Comparison of ENCODE assay signal across 24 cellular contexts in the genomic region with DNA sequence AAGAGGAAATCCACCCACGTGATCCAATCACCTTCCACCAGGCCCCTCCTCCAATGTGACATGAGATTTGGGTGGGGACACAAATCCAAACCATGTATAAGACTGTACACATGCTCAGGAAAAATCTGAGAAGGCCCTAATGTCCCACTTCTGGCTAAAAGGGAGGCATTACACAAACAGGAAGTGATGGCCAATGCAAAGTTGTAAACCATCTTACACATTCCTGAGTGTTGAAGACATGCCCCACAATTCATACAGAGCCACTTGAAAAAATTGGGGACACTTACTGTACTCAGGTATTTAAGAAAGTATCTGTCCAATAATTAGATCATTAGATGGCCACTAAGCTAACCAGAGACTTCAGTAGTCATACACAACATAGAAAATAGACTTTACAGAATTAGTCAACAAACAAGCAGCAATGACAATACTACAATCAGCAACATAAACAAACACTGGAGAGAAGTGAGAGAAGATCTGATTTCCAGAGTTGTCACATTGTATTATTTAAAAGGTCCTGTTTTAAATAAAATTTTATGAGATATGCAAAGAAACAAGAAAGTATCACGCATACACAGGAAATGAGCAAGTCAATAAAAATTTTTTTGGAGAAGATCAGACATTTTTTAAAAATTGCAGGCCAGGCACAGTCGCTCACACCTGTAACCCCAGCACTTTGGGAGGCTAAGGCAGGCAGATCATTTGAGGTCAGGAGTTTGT.
DNase-seq lines count a peak whose midpoint lies in the region; ATAC-seq and TF ChIP-seq lines count a peak whose summit lies in the region.
"Had no signal": no experiment of that assay in that cellular context is flagged by ENCODE, and none has a peak within 500 bp of the region (broad histone marks: within the 10 kb centered on the region; RNA-seq: fewer than 3 reads in every experiment).

No MANE protein-coding gene starts in this region.

- H3K4me1 ChIP-seq in mammary epithelial cell (ENCODE audit: insufficient read depth, low read length) = no peaks in the 10 kb centered on the region
- no peaks in the 10 kb centered on the region for H3K4me1 ChIP-seq in IMR-90 (ENCODE audit: control insufficient read depth, insufficient read depth, low read length)
- H3K4me1 ChIP-seq in psoas muscle = no peaks in the 10 kb centered on the region

- H3K27ac Mint-ChIP-seq in MCF 10A (ENCODE audit: low read depth, unreplicated experiment) = peak overlapping the region; percentile 51
- H3K27ac Mint-ChIP-seq: CD14-positive monocyte, GM23338 had no signal

- H4K5ac ChIP-seq in IMR-90 (ENCODE audit: low read depth, low read length) = no peak overlapping the region

- no peaks in the 10 kb centered on the region for H4K20me1 ChIP-seq in mammary epithelial cell (ENCODE audit: insufficient read depth, low read length)
- no peaks in the 10 kb centered on the region for H4K20me1 ChIP-seq in IMR-90 (ENCODE audit: insufficient read depth, low read length)

- H2AK5ac ChIP-seq in IMR-90 (ENCODE audit: low read depth, low read length) = no peak overlapping the region

- no peak overlapping the region for H3K14ac ChIP-seq in IMR-90 (replicated peaks; ENCODE audit: low read depth, low read length)

- H2BK15ac ChIP-seq in IMR-90 (ENCODE audit: low read depth, low read length) = no peak overlapping the region

- intact Hi-C loops in MCF 10A (cut with micrococcal nuclease) (no loop called here), mammary epithelial cell (cut with micrococcal nuclease) (no loop called here), IMR-90 (cut with micrococcal nuclease) (no loop called here), psoas muscle (cut with DNase I) (no loop called here)

- dilution Hi-C loops in mammary epithelial cell (cut with HindIII; ENCODE audit: low sequenced_read_pairs) = no loop called here
- dilution Hi-C loops in IMR-90 (cut with HindIII; ENCODE audit: low sequenced_read_pairs, unreplicated experiment) = no loop called here

- no peak overlapping the region for H4K91ac ChIP-seq in IMR-90 (ENCODE audit: insufficient read depth, low read depth, low read length)

- H3K9me1 ChIP-seq in IMR-90 (ENCODE audit: insufficient read depth, low read length) = no peaks in the 10 kb centered on the region

- H3K36me3 Mint-ChIP-seq in MCF 10A (ENCODE audit: insufficient read depth, unreplicated experiment) = no peaks in the 10 kb centered on the region
- H3K36me3 Mint-ChIP-seq: CD14-positive monocyte had no signal

- no peaks in the 10 kb centered on the region for H3K27me3 Mint-ChIP-seq in MCF 10A (ENCODE audit: insufficient read depth, unreplicated experiment)

- H2AFZ ChIP-seq in mammary epithelial cell (ENCODE audit: low read depth, low read length) = no peak overlapping the region
- H2AFZ ChIP-seq in IMR-90 (replicated peaks; ENCODE audit: low read length, poor library complexity) = no peak overlapping the region
- H2AFZ ChIP-seq: GM23338 had no signal

- H3K4me2 ChIP-seq in mammary epithelial cell (ENCODE audit: insufficient read depth, low read depth, low read length) (no peak overlapping the region), IMR-90 (ENCODE audit: low read depth, low read length) (no peak overlapping the region)
- H3K4me2 ChIP-seq: GM23338 had no signal

- no peak overlapping the region for H4K8ac ChIP-seq in IMR-90 (ENCODE audit: low read depth in 2 of 2, low read length in 2 of 2)

- no peak overlapping the region for H2BK120ac ChIP-seq in IMR-90 (ENCODE audit: low read depth, low read length)

- H2AK9ac ChIP-seq in IMR-90 (replicated peaks; ENCODE audit: low read depth, low read length, poor library complexity) = no peak overlapping the region

- H3K9me3 ChIP-seq in mammary epithelial cell (replicated peaks; ENCODE audit: insufficient read depth, low read length) (no peaks in the 10 kb centered on the region), IMR-90 (ENCODE audit: control insufficient read depth, insufficient read depth, low read length) (no peaks in the 10 kb centered on the region; the same call in 1 of the 2 replicates), psoas muscle (peaks cover 14% of the 10 kb centered on the region)

- H3K79me1 ChIP-seq in IMR-90 (ENCODE audit: low read depth in 1 of 2, low read length in 2 of 2) = no peaks in the 10 kb centered on the region

- in situ Hi-C loops in mammary epithelial cell (cut with MboI; ENCODE audit: low sequenced_read_pairs in 2 of 2) (no loop called here), IMR-90 (cut with MboI; ENCODE audit: low sequenced_read_pairs) (no loop called here)

- H3K9ac ChIP-seq in mammary epithelial cell (ENCODE audit: insufficient read depth, low read length) (no peak overlapping the region), IMR-90 (ENCODE audit: low read depth, low read length) (no peak overlapping the region)

- no TSS peak for BruUV-seq in MCF 10A (replicated peaks; lab: Mats Ljungman, UMichigan)
- BruUV-seq in mammary epithelial cell (replicated peaks; lab: Mats Ljungman, UMichigan) = no TSS peak
- BruUV-seq in IMR-90 (replicated peaks; lab: Mats Ljungman, UMichigan) = no TSS peak

- peak overlapping the region; percentile 17 for H2BK5ac ChIP-seq in IMR-90 (ENCODE audit: low read depth, low read length, poor library complexity, severe bottlenecking)

- TF ChIP-seq CTCF in MCF 10A (IDR thresholded peaks at IDR 0.05; ENCODE audit: unreplicated experiment) = no peak
- TF ChIP-seq CTCF in mammary epithelial cell (conservative IDR thresholded peaks at IDR 0.05 in 1 of 2, IDR thresholded peaks at IDR 0.05 in 1 of 2; ENCODE audit: extremely low read depth in 1 of 2, insufficient read depth in 1 of 2, low read depth in 1 of 2, low read length in 2 of 2) = no peak
- no peak for TF ChIP-seq CTCF in IMR-90 (conservative IDR thresholded peaks at IDR 0.05; ENCODE audit: low read depth, low read length)
- no peak for TF ChIP-seq CTCF in choroid plexus epithelial cell (conservative IDR thresholded peaks at IDR 0.05; ENCODE audit: low read depth, low read length)
- TF ChIP-seq CTCF in psoas muscle (IDR thresholded peaks at IDR 0.05) = no peak

- DNase-seq in MCF 10A (ENCODE audit: unreplicated experiment) (no peak), mammary epithelial cell (no peak), IMR-90 (no peak), choroid plexus epithelial cell (ENCODE audit: low read depth) (peak; percentile 20), psoas muscle (no peak), left lobe of liver (ENCODE audit: low spot score) (no peak), RPMI8226 (no peak), H7 (no peak)
- DNase-seq: DMS53, Kasumi-1, MM.1S, NCI-H1048, NCI-H1417 treated with DMSO at 0.1 percent for 48 hours, NCI-H187, NCI-H446, NCI-H526, OCI-M1, SHP77 treated with DMSO at 0.1 percent for 48 hours, SW 1271 had no signal

- H3K36me3 ChIP-seq in mammary epithelial cell (ENCODE audit: insufficient read depth, low read length) (no peaks in the 10 kb centered on the region), IMR-90 (ENCODE audit: control insufficient read depth, insufficient read depth, low read length) (no peaks in the 10 kb centered on the region), psoas muscle (ENCODE audit: insufficient read depth in 1 of 2, low read depth in 1 of 2) (no peaks in the 10 kb centered on the region), H7 (replicated peaks; ENCODE audit: control insufficient read depth, insufficient read depth, low read length) (no peaks in the 10 kb centered on the region)

- no peak overlapping the region for H3K18ac ChIP-seq in IMR-90 (ENCODE audit: low read depth, low read length)

- H3K56ac ChIP-seq in IMR-90 (ENCODE audit: extremely low read depth, insufficient read depth, low read length) = no peak overlapping the region

- no peak for TF ChIP-seq RAD21 in IMR-90 (IDR thresholded peaks at IDR 0.05; ENCODE audit: low read length)

- H3K23ac ChIP-seq in IMR-90 (ENCODE audit: low read depth, low read length) = no peak overlapping the region

- POLR2A ChIA-PET in MCF 10A (lab: Yijun Ruan, JAX) = no interaction called here
- POLR2A ChIA-PET in IMR-90 (lab: Charles Lee; ENCODE audit: unreplicated experiment) = no interaction called here

- H3K4ac ChIP-seq in IMR-90 (ENCODE audit: low read depth, low read length) = no peak overlapping the region

- peaks cover 4% of the 10 kb centered on the region for H3K4me1 Mint-ChIP-seq in MCF 10A (ENCODE audit: insufficient read depth, unreplicated experiment)
- H3K4me1 Mint-ChIP-seq: CD14-positive monocyte, GM23338 had no signal

- no peak for ATAC-seq in IMR-90 (ENCODE audit: low read depth)
- no peak for ATAC-seq in psoas muscle
- ATAC-seq in left lobe of liver = no peak
- ATAC-seq: GM23338, HCT116 had no signal

- H3K9me3 Mint-ChIP-seq in MCF 10A (ENCODE audit: unreplicated experiment) = peaks cover 16% of the 10 kb centered on the region

- no peaks in the 10 kb centered on the region for H3K27me3 ChIP-seq in mammary epithelial cell (ENCODE audit: insufficient read depth, low read length)
- no peaks in the 10 kb centered on the region for H3K27me3 ChIP-seq in IMR-90 (ENCODE audit: control insufficient read depth, insufficient read depth, low read length)
- H3K27me3 ChIP-seq in psoas muscle (ENCODE audit: insufficient read depth in 3 of 3, low read length in 2 of 3) = no peaks in the 10 kb centered on the region
- H3K27me3 ChIP-seq in H7 (ENCODE audit: control insufficient read depth, insufficient read depth, low read length) = no peaks in the 10 kb centered on the region

- 74% methylated on average over 3 of the region's 3 CpGs for WGBS in mammary epithelial cell (ENCODE audit: low coverage, missing lambda C conversion rate)
- WGBS in IMR-90 (ENCODE audit: extremely low coverage in 2 of 2, insufficient read length in 1 of 2), 2 experiments = 100% methylated on average over 1 of the region's 3 CpGs; no CpG with 5 or more reads in 1 of the 2 experiments
- WGBS in psoas muscle, 3 donors = 74 to 84% (median 84%) methylated on average over 3 of the region's 3 CpGs

- no peaks in the 10 kb centered on the region for H3K79me2 ChIP-seq in mammary epithelial cell (ENCODE audit: insufficient read depth, low read length)

- no peak for TF ChIP-seq POLR2A in IMR-90 (IDR thresholded peaks at IDR 0.05; ENCODE audit: low read depth, low read length)

- CTCF ChIA-PET in MCF 10A (lab: Yijun Ruan, JAX) (interaction anchor here (0.7 kb wide), 1 partner anchor 14 kb away, joined by 3 read pairs; no protein-coding TSS in a partner anchor), mammary epithelial cell (lab: Charles Lee; ENCODE audit: low non-redundant PET) (no interaction called here), IMR-90 (lab: Yijun Ruan, JAX) (no interaction called here)

- H3K4me3 Mint-ChIP-seq in MCF 10A (ENCODE audit: unreplicated experiment) = no peak overlapping the region
- H3K4me3 Mint-ChIP-seq: CD14-positive monocyte, GM23338 had no signal

- H2BK20ac ChIP-seq in IMR-90 (ENCODE audit: low read depth, low read length) = 0 out of 2 replicates have a peak overlapping the region, but pooled peaks have one; percentile 28

- H3K4me3 ChIP-seq in mammary epithelial cell (replicated peaks in 1 of 3; ENCODE audit: insufficient read depth in 1 of 3, low read depth in 2 of 3, low read length in 3 of 3) = no peak overlapping the region
- no peak overlapping the region for H3K4me3 ChIP-seq in IMR-90 (ENCODE audit: insufficient read depth, low read depth, low read length)
- no peak overlapping the region for H3K4me3 ChIP-seq in choroid plexus epithelial cell (ENCODE audit: low read depth, low read length)
- no peak overlapping the region for H3K4me3 ChIP-seq in psoas muscle
- no peak overlapping the region for H3K4me3 ChIP-seq in H7 (ENCODE audit: insufficient read depth, low read depth, low read length)
- H3K4me3 ChIP-seq: GM23338, SK-N-MC had no signal

- H3K27ac ChIP-seq in mammary epithelial cell (ENCODE audit: insufficient read depth, low read depth, low read length) (no peak overlapping the region), IMR-90 (ENCODE audit: insufficient read depth, low read length) (no peak overlapping the region), psoas muscle (no peak overlapping the region)
- H3K27ac ChIP-seq: 22Rv1, SK-N-MC had no signal
